In genomic region chr2:45909677-45910191, GRCh38 we compare ENCODE assay signal across 7 cellular contexts.
DNase-seq lines count a peak whose midpoint lies in the region; ATAC-seq, FAIRE-seq and TF ChIP-seq lines count a peak whose summit lies in the region.

No MANE protein-coding gene starts in this region.

- H2AFZ ChIP-seq in OCI-LY7 (ENCODE audit: low read length) = no peak overlapping the region

- peak; percentile 83 for ATAC-seq in HG02981 (IDR thresholded peaks at IDR 0.05; ENCODE audit: unreplicated experiment)
- peak; percentile 81 to 90 (median 88) for ATAC-seq in pancreas
- ATAC-seq in HG02763 (IDR thresholded peaks at IDR 0.05; ENCODE audit: unreplicated experiment) = no peak

- H3K27me3 Mint-ChIP-seq in osteocyte (ENCODE audit: unreplicated experiment) = no peaks in the 10 kb centered on the region

- no peak overlapping the region for H3K4me3 ChIP-seq in OCI-LY7 (ENCODE audit: low read depth, low read length, poor library complexity, severe bottlenecking)
- H3K4me3 ChIP-seq in pancreas = no peak overlapping the region

- no peak overlapping the region for H3K27ac Mint-ChIP-seq in osteocyte (ENCODE audit: unreplicated experiment)

- H3K4me3 Mint-ChIP-seq in osteocyte (ENCODE audit: unreplicated experiment) = no peak overlapping the region

- no peaks in the 10 kb centered on the region for H3K4me1 Mint-ChIP-seq in osteocyte (ENCODE audit: unreplicated experiment)

- no peaks in the 10 kb centered on the region for H4K20me1 ChIP-seq in OCI-LY7 (ENCODE audit: insufficient read depth, low read length)

- H3K9me3 ChIP-seq in OCI-LY7 (ENCODE audit: low read length) (no peaks in the 10 kb centered on the region), pancreas (no peaks in the 10 kb centered on the region)

- no peak overlapping the region for H3K27ac ChIP-seq in OCI-LY7 (ENCODE audit: low read depth, low read length, poor library complexity, severe bottlenecking)
- H3K27ac ChIP-seq in pancreas = peak overlapping the region in 1 of 4 donors; percentile 58

- H3K9me3 Mint-ChIP-seq in osteocyte (ENCODE audit: unreplicated experiment) = no peaks in the 10 kb centered on the region

- no peaks in the 10 kb centered on the region for H3K79me2 ChIP-seq in OCI-LY7 (ENCODE audit: insufficient read depth, low read depth, low read length)

- H3K36me3 Mint-ChIP-seq in osteocyte (ENCODE audit: unreplicated experiment) = peaks cover 2% of the 10 kb centered on the region

- intact Hi-C loops in OCI-LY7 (cut with micrococcal nuclease; ENCODE audit: unreplicated experiment) = no loop called here
- intact Hi-C loops in pancreas (cut with DNase I) = no loop called here

- TF ChIP-seq CTCF in OCI-LY7 (conservative IDR thresholded peaks at IDR 0.05; ENCODE audit: low read length) (no peak), pancreas (IDR thresholded peaks at IDR 0.05) (no peak), osteocyte (IDR thresholded peaks at IDR 0.05) (no peak)

- POLR2A ChIA-PET in OCI-LY7 (lab: Charles Lee) = interaction anchor here (0.6 kb wide), 2 partner anchors 19 to 126 kb away, joined by 3 read pairs; no protein-coding TSS in a partner anchor

- H3K27me3 ChIP-seq in pancreas = no peaks in the 10 kb centered on the region

- FAIRE-seq in GM19239 (lab: Jason Lieb, UNC) (peak; percentile 59), pancreas (lab: Jason Lieb, UNC) (no peak)

- CTCF ChIA-PET in OCI-LY7 (lab: Charles Lee; ENCODE audit: unreplicated experiment) = interaction anchor here (1.2 kb wide), 1 partner anchor 9 kb away, joined by 3 read pairs; no protein-coding TSS in a partner anchor

- BruUV-seq in OCI-LY7 (replicated peaks; lab: Mats Ljungman, UMichigan) = no TSS peak

- 32 to 45% methylated on average over 5 of the region's 5 CpGs for WGBS in pancreas, 2 donors

- DNase-seq in GM19239 (ENCODE audit: insufficient read length, low spot score) (peak; percentile 49), OCI-LY7 (ENCODE audit: low spot score) (peak; percentile 49), pancreas (peak in 4 of 6 donors; percentile 42 to 68 (median 62)), islet precursor cell (no peak), osteocyte (ENCODE audit: extremely low spot score, unreplicated experiment) (no peak)

- peak overlapping the region; percentile 30 for H3K4me2 ChIP-seq in OCI-LY7 (ENCODE audit: low read length)

- no peaks in the 10 kb centered on the region for H3K9me2 ChIP-seq in OCI-LY7 (ENCODE audit: insufficient read depth, low read length)

- H3K36me3 ChIP-seq in OCI-LY7 (ENCODE audit: insufficient read depth, low read length) (no peaks in the 10 kb centered on the region), pancreas (no peaks in the 10 kb centered on the region)

- H3K4me1 ChIP-seq in OCI-LY7 (ENCODE audit: insufficient read depth, low read length, poor library complexity, severe bottlenecking) (peaks cover 12% of the 10 kb centered on the region), pancreas (peaks cover 0 to 21% (median 12%) of the 10 kb centered on the region in 3 donors)

Comparison
In these comparisons a context has a peak if more than half of its experiments do, and no peak if none do; other contexts are left out.
1. DNase-seq: peak in GM19239 (single experiment), OCI-LY7 (single experiment) and pancreas (4 of 6); none in islet precursor cell (single experiment) and osteocyte (single experiment).